Comparison of ENCODE assay signal across 1 cellular context in genomic region chr17:67221062-67221998, GRCh38.
TF ChIP-seq lines count a peak whose summit lies in the region.

No MANE protein-coding gene starts in this region.

TF ChIP-seq in H1, 55 proteins besides CTCF, POLR2A, EP300 and RAD21:
- TF ChIP-seq JUND (IDR thresholded peaks at IDR 0.05; ENCODE audit: low read length), result no peak
- no peak for TF ChIP-seq CEBPB (IDR thresholded peaks at IDR 0.05; ENCODE audit: low read depth, low read length)
- TF ChIP-seq FOSL1 (IDR thresholded peaks at IDR 0.05; ENCODE audit: insufficient read depth, low read depth, low read length), result no peak
- no peak for TF ChIP-seq POU5F1 (IDR thresholded peaks at IDR 0.05; ENCODE audit: low read depth, low read length)
- TF ChIP-seq SAP30 (IDR thresholded peaks at IDR 0.05; ENCODE audit: insufficient read depth, insufficient replicate concordance, low read length), result no peak
- no peak for TF ChIP-seq ATF3 (IDR thresholded peaks at IDR 0.05; ENCODE audit: insufficient read depth, low read depth, low read length)
TF ChIP-seq in H1: peak in this region for 0.
